8 cellular contexts compared by ENCODE assay signal in genomic region chr14:95535226-95536021, GRCh38. TPM values are rescaled to one million over a fixed set of nuclear protein-coding genes. Genes with fewer than 3 reads are reported as not detected.
DNase-seq lines count a peak whose midpoint lies in the region; ATAC-seq and TF ChIP-seq lines count a peak whose summit lies in the region.

No MANE protein-coding gene starts in this region.

- H3K9me3 Mint-ChIP-seq in H9: no peaks in the 10 kb centered on the region; a peak in 1 of 5 replicates

- H4K8ac ChIP-seq in H9 (replicated peaks; ENCODE audit: insufficient read length, low read depth, low read length): no peak overlapping the region

- no peak overlapping the region for H2BK5ac ChIP-seq in H9 (ENCODE audit: insufficient read length, low read length)

- ATAC-seq in HG03342 (IDR thresholded peaks at IDR 0.05; ENCODE audit: unreplicated experiment): no peak

- no peak for DNase-seq in GM12864 (ENCODE audit: low read depth)
- no peak for DNase-seq in H9
- no peak for DNase-seq in fibroblast of mammary gland (ENCODE audit: low read depth)
- no peak for DNase-seq in prostate gland (ENCODE audit: low spot score)
- no peak for DNase-seq in middle frontal gyrus (ENCODE audit: extremely low spot score, low spot score)
- DNase-seq in stimulated activated CD4-positive, alpha-beta T cell treated with anti-CD3 and anti-CD28 coated beads, Interleukin-12 subunit alpha, Interleukin-12 subunit beta, amount 100 ng/mL, for 4 hours: no peak

- peaks cover 2% of the 10 kb centered on the region for H4K20me1 ChIP-seq in H9 (ENCODE audit: control insufficient read depth, insufficient read depth, insufficient read length)
- H4K20me1 ChIP-seq in SU-DHL-6 (ENCODE audit: low read depth, low read length): no peaks in the 10 kb centered on the region

- no peak overlapping the region for H3K23ac ChIP-seq in H9 (ENCODE audit: insufficient read length, low read depth, low read length)

- 0 out of 2 replicates have a peak, but pooled peaks cover 2% of the 10 kb centered on the region for H3K4me1 ChIP-seq in H9 (ENCODE audit: insufficient read depth, low read length)
- peaks cover 11% of the 10 kb centered on the region for H3K4me1 ChIP-seq in prostate gland (replicated peaks)

- no peak overlapping the region for H2BK20ac ChIP-seq in H9 (ENCODE audit: low read depth, low read length, poor library complexity, severe bottlenecking)

- H3K4me1 Mint-ChIP-seq in H9: peaks cover 38 to 48% of the 10 kb centered on the region in 2 experiments

- H3K9ac ChIP-seq in H9 (ENCODE audit: extremely low read depth, insufficient read length, low read length): peak overlapping the region; percentile 79
- peak overlapping the region; percentile 82 for H3K9ac ChIP-seq in SU-DHL-6 (ENCODE audit: low read length)

- H3K27me3 Mint-ChIP-seq in H9 (ENCODE audit: low read depth): peaks cover 6% of the 10 kb centered on the region

- peaks cover 9% of the 10 kb centered on the region for H3F3A ChIP-seq in SU-DHL-6 (ENCODE audit: insufficient read depth)

- no peak overlapping the region for H3K4ac ChIP-seq in H9 (ENCODE audit: low read depth, low read length)

- peak overlapping the region; percentile 52 for H3K18ac ChIP-seq in H9 (ENCODE audit: insufficient read length, low read depth, low read length)

- H3K27ac ChIP-seq in H9 (ENCODE audit: insufficient read length, low read depth, low read length): no peak overlapping the region
- no peak overlapping the region for H3K27ac ChIP-seq in SU-DHL-6 (ENCODE audit: low read depth, low read length)
- peak overlapping the region in 1 of 2 donors; percentile 33 for H3K27ac ChIP-seq in prostate gland

- H2AFZ ChIP-seq in H9 (ENCODE audit: low read length) (no peak overlapping the region), SU-DHL-6 (ENCODE audit: low read depth, low read length, severe bottlenecking) (no peak overlapping the region)

- no peak overlapping the region for H2AK5ac ChIP-seq in H9 (ENCODE audit: insufficient read length, low read length)

- H3K36me3 ChIP-seq in SU-DHL-6 (ENCODE audit: low read length) (0 out of 2 replicates have a peak, but pooled peaks cover 3% of the 10 kb centered on the region), prostate gland (no peaks in the 10 kb centered on the region)

- H2BK120ac ChIP-seq in H9 (ENCODE audit: low read depth, low read length, poor library complexity, severe bottlenecking): no peak overlapping the region

- peak overlapping the region; percentile 95 to 99 for H3K4me3 Mint-ChIP-seq in H9

- no peaks in the 10 kb centered on the region for H3K9me2 ChIP-seq in SU-DHL-6 (replicated peaks; ENCODE audit: insufficient read depth, low read length)

- peak overlapping the region in 2 of 3 experiments; percentile 79 to 96; a peak in 5 of 7 replicates for H3K27ac Mint-ChIP-seq in H9

- H4K5ac ChIP-seq in H9 (ENCODE audit: insufficient read length, low read depth, low read length): no peak overlapping the region

- no peaks in the 10 kb centered on the region for H3K9me3 ChIP-seq in H9 (ENCODE audit: control insufficient read depth, low read depth, low read length)
- no peaks in the 10 kb centered on the region for H3K9me3 ChIP-seq in SU-DHL-6 (ENCODE audit: insufficient read depth, low read length)
- no peaks in the 10 kb centered on the region for H3K9me3 ChIP-seq in prostate gland

- H3K23me2 ChIP-seq in H9 (ENCODE audit: insufficient read length, low read depth, low read length, poor library complexity, severe bottlenecking): peaks cover 9% of the 10 kb centered on the region

- intact Hi-C loops in prostate gland (cut with DNase I): loop anchor here (10.0 kb wide), 1 partner anchor 829 kb away; the partner anchor contains the start of genes ATG2B and GSKIP

- no peak overlapping the region for H3T11ph ChIP-seq in H9 (ENCODE audit: low read length)

- peaks cover 12 to 21% (median 19%) of the 10 kb centered on the region in 3 experiments; a peak in 6 of 7 replicates for H3K36me3 Mint-ChIP-seq in H9 (ENCODE audit: insufficient read depth in 1 of 3, low read depth in 3 of 3)

- H3K4me2 ChIP-seq in H9 (ENCODE audit: insufficient read depth, insufficient read length, low read length): peak overlapping the region; percentile 93
- peak overlapping the region; percentile 94 for H3K4me2 ChIP-seq in SU-DHL-6 (ENCODE audit: low read depth, low read length, poor library complexity, severe bottlenecking)

- no peak for TF ChIP-seq POLR2A in prostate gland (IDR thresholded peaks at IDR 0.05)

- H3K14ac ChIP-seq in H9 (ENCODE audit: insufficient read depth, low read length): peak overlapping the region; percentile 74

- H2BK12ac ChIP-seq in H9 (ENCODE audit: insufficient read length, low read depth, low read length): no peak overlapping the region

- no peak overlapping the region for H4K91ac ChIP-seq in H9 (ENCODE audit: insufficient read length, low read depth, low read length)

- H3K27me3 ChIP-seq in H9 (ENCODE audit: insufficient read depth, low read length): no peaks in the 10 kb centered on the region
- no peaks in the 10 kb centered on the region for H3K27me3 ChIP-seq in SU-DHL-6 (ENCODE audit: low read length)
- H3K27me3 ChIP-seq in prostate gland (replicated peaks; ENCODE audit: insufficient read depth): no peaks in the 10 kb centered on the region

- no peak overlapping the region for H3K56ac ChIP-seq in H9 (ENCODE audit: insufficient read length, low read depth, low read length)

- no CpG with 5 or more reads among the region's 52 CpGs for WGBS in H9 (ENCODE audit: extremely low coverage, insufficient read length, low lambda C conversion rate)
- 2% methylated on average over 46 of the region's 52 CpGs for WGBS in prostate gland

- H3K79me1 ChIP-seq in H9 (ENCODE audit: insufficient read depth, low read depth, low read length, poor library complexity, severe bottlenecking): peaks cover 4% of the 10 kb centered on the region

- H2BK15ac ChIP-seq in H9 (ENCODE audit: low read depth, low read length): no peak overlapping the region

- H3K4me3 ChIP-seq in GM12864 (ENCODE audit: low read depth, low read length): peak overlapping the region; percentile 98
- H3K4me3 ChIP-seq in SU-DHL-6 (ENCODE audit: insufficient read depth, low read length, poor library complexity, severe bottlenecking): peak overlapping the region; percentile 97
- peak overlapping the region; percentile 84 for H3K4me3 ChIP-seq in fibroblast of mammary gland (ENCODE audit: control insufficient read depth, low read depth, low read length)
- peak overlapping the region; percentile 90 to 93 for H3K4me3 ChIP-seq in prostate gland

- TF ChIP-seq CTCF in GM12864 (IDR thresholded peaks at IDR 0.05; ENCODE audit: low read depth, low read length, missing control alignments): no peak
- no peak for TF ChIP-seq CTCF in H9 (conservative IDR thresholded peaks at IDR 0.05)
- TF ChIP-seq CTCF in SU-DHL-6 (IDR thresholded peaks at IDR 0.05; ENCODE audit: insufficient read depth, low read length, poor library complexity, severe bottlenecking): no peak
- no peak for TF ChIP-seq CTCF in fibroblast of mammary gland (conservative IDR thresholded peaks at IDR 0.05; ENCODE audit: control insufficient read depth, insufficient read depth, low read depth, low read length)
- no peak for TF ChIP-seq CTCF in prostate gland (IDR thresholded peaks at IDR 0.05)

- peaks cover 57% of the 10 kb centered on the region for H3K79me2 ChIP-seq in H9 (ENCODE audit: insufficient read depth, low read length)
- H3K79me2 ChIP-seq in SU-DHL-6 (ENCODE audit: insufficient read depth, low read length): peaks cover 81% of the 10 kb centered on the region

RNA-seq across cellular contexts. Expression of gene GLRX5, which starts 0.6 kb away (rescaled TPM):
- total RNA-seq in H9 (2021) (62.2 and 64.0 TPM in 2 replicates), prostate gland (10 to 100 TPM; 56.2 to 93.0 TPM)

RNA-seq across cellular contexts. Expression of gene SYNE3, which starts 19.0 kb away (rescaled TPM):
- 0.11 and 0.13 TPM in 2 replicates for total RNA-seq in H9 (2021)
- total RNA-seq in prostate gland: 10 to 100 TPM in 1 of 2 donors, 1 to 10 TPM in 1; 3.4 to 29.5 TPM
